10 cellular contexts compared by ENCODE assay signal in genomic region chrX:1506916-1507315, GRCh38. TPM values are rescaled to one million over a fixed set of nuclear protein-coding genes. Genes with fewer than 3 reads are reported as not detected.
"Had no signal": no experiment of that assay in that cellular context is flagged by ENCODE, and none has a peak within 500 bp of the region (broad histone marks: within the 10 kb centered on the region; RNA-seq: fewer than 3 reads in every experiment).

No MANE protein-coding gene starts in this region.

- H3K9me3 Mint-ChIP-seq: activated naive CD4-positive, alpha-beta T cell treated with anti-CD3 and anti-CD28 coated beads, Interleukin-2, amount 10 ng/mL, durations not matched to agents 7 days and 5 days; neural crest cell had no signal

- H3K27me3 Mint-ChIP-seq: activated naive CD4-positive, alpha-beta T cell treated with anti-CD3 and anti-CD28 coated beads, Interleukin-2, amount 10 ng/mL, durations not matched to agents 7 days and 5 days had no signal

- H3K4me3 Mint-ChIP-seq: activated naive CD4-positive, alpha-beta T cell treated with anti-CD3 and anti-CD28 coated beads, Interleukin-2, amount 10 ng/mL, durations not matched to agents 7 days and 5 days; neural crest cell had no signal

- ATAC-seq: gastrocnemius medialis had no signal

- DNase-seq: activated naive CD4-positive, alpha-beta T cell treated with anti-CD3 and anti-CD28 coated beads, Interleukin-2, amount 10 ng/mL, durations not matched to agents 7 days and 5 days; gastrocnemius medialis; heart right ventricle; kidney glomerular epithelial cell; posterior cingulate gyrus; stimulated activated naive CD4-positive, alpha-beta T cell; substantia nigra; trophoblast cell had no signal

- H3K4me1 Mint-ChIP-seq: neural crest cell had no signal

RNA-seq across cellular contexts. Expression of gene P2RY8, which starts 30.1 kb away (rescaled TPM):
- total RNA-seq: neural crest cell, smooth muscle cell had no signal
- polyA plus RNA-seq: smooth muscle cell had no signal
